Comparison of ENCODE assay signal across 8 cellular contexts in genomic region chr2:119702918-119703401, GRCh38. TPM values are rescaled to one million over a fixed set of nuclear protein-coding genes. Genes with fewer than 3 reads are reported as not detected.
A peak's percentile ranks its signal among the peaks of the same experiment; 100 is the strongest.
DNase-seq lines count a peak whose midpoint lies in the region; ATAC-seq and TF ChIP-seq lines count a peak whose summit lies in the region.

No MANE protein-coding gene starts in this region.

- no peaks in the 10 kb centered on the region for H3K9me3 ChIP-seq in A673 (ENCODE audit: low read depth, low read length, poor library complexity, severe bottlenecking)
- H3K9me3 ChIP-seq in mammary epithelial cell (replicated peaks; ENCODE audit: insufficient read depth, low read length), result no peaks in the 10 kb centered on the region

- no peaks in the 10 kb centered on the region for H4K20me1 ChIP-seq in mammary epithelial cell (ENCODE audit: insufficient read depth, low read length)

- peak; percentile 95 for TF ChIP-seq CTCF in A673 (conservative IDR thresholded peaks at IDR 0.05; ENCODE audit: low read depth, low read length)
- peak; percentile 69 for TF ChIP-seq CTCF in activated B cell treated with CpG ODN at 0.5 μM for 24 hours (IDR thresholded peaks at IDR 0.05)
- peak; percentile 90 to 99 for TF ChIP-seq CTCF in mammary epithelial cell (conservative IDR thresholded peaks at IDR 0.05 in 1 of 2, IDR thresholded peaks at IDR 0.05 in 1 of 2; ENCODE audit: extremely low read depth in 1 of 2, insufficient read depth in 1 of 2, low read depth in 1 of 2, low read length in 2 of 2)
- peak; percentile 99 for TF ChIP-seq CTCF in kidney epithelial cell (IDR thresholded peaks at IDR 0.05; ENCODE audit: insufficient read depth, low read length, poor library complexity, severe bottlenecking)

- CTCF ChIA-PET in A673 (lab: Charles Lee) (interaction anchor here (0.5 to 1.1 kb wide), 10 partner anchors 13 to 979 kb away, joined by 3 to 13 read pairs (median 4); partner anchors contain the start of gene TMEM177), activated B cell treated with CpG ODN at 0.5 μM for 24 hours (lab: Charles Lee) (interaction anchor here (0.7 to 2.6 kb wide), 16 partner anchors 11 to 978 kb away, joined by 3 to 19 read pairs (median 4); no protein-coding TSS in a partner anchor), mammary epithelial cell (lab: Charles Lee; ENCODE audit: low non-redundant PET) (interaction anchor here (0.6 kb wide), 3 partner anchors 57 to 163 kb away, joined by 3 to 15 read pairs (median 4); partner anchors contain the start of gene PTPN4)

- no peak overlapping the region for H3K4me2 ChIP-seq in mammary epithelial cell (ENCODE audit: insufficient read depth, low read depth, low read length)

- peak; percentile 74 for DNase-seq in A673 (ENCODE audit: low spot score)
- peak; percentile 14 for DNase-seq in NCI-H2171 (lab: John Stamatoyannopoulos, UW)
- peak; percentile 52 for DNase-seq in activated B cell treated with CpG ODN at 0.5 μM for 24 hours
- DNase-seq in mammary epithelial cell, result peak; percentile 44
- DNase-seq in kidney epithelial cell (ENCODE audit: low read depth), result no peak
- peak; percentile 62 for DNase-seq in stimulated activated CD4-positive, alpha-beta T cell treated with anti-CD3 and anti-CD28 coated beads, Interleukin-4, amount 100 ng/mL, for 1 hour

- H3K36me3 Mint-ChIP-seq in activated B cell treated with CpG ODN at 0.5 μM for 24 hours (ENCODE audit: low read depth), result no peaks in the 10 kb centered on the region

- H3K4me1 Mint-ChIP-seq in activated B cell treated with CpG ODN at 0.5 μM for 24 hours, result peaks cover 2% of the 10 kb centered on the region

- H3K79me2 ChIP-seq in mammary epithelial cell (ENCODE audit: insufficient read depth, low read length), result no peaks in the 10 kb centered on the region

- dilution Hi-C loops in mammary epithelial cell (cut with HindIII; ENCODE audit: low sequenced_read_pairs), result no loop called here

- H2AFZ ChIP-seq in mammary epithelial cell (ENCODE audit: low read depth, low read length), result peak overlapping the region; percentile 67

- peaks cover 6% of the 10 kb centered on the region for H3K27me3 Mint-ChIP-seq in activated B cell treated with CpG ODN at 0.5 μM for 24 hours

- H3K4me1 ChIP-seq in A673 (ENCODE audit: insufficient read depth, low read length, poor library complexity, severe bottlenecking) (peaks cover 5% of the 10 kb centered on the region), mammary epithelial cell (ENCODE audit: insufficient read depth, low read length) (no peaks in the 10 kb centered on the region)

- no peak overlapping the region for H3K4me3 Mint-ChIP-seq in activated B cell treated with CpG ODN at 0.5 μM for 24 hours

- WGBS in mammary epithelial cell (ENCODE audit: low coverage, missing lambda C conversion rate), result 27% methylated on average over 6 of the region's 13 CpGs

- H3K36me3 ChIP-seq in A673 (ENCODE audit: insufficient read depth, low read length, poor library complexity, severe bottlenecking), result no peaks in the 10 kb centered on the region
- H3K36me3 ChIP-seq in mammary epithelial cell (ENCODE audit: insufficient read depth, low read length), result no peaks in the 10 kb centered on the region
- H3K36me3 ChIP-seq in kidney epithelial cell (ENCODE audit: control insufficient read depth, insufficient read depth, low read length), result no peaks in the 10 kb centered on the region

- H3K4me3 ChIP-seq in A673 (ENCODE audit: low read depth, low read length, poor library complexity, severe bottlenecking), result no peak overlapping the region
- no peak overlapping the region for H3K4me3 ChIP-seq in mammary epithelial cell (replicated peaks in 1 of 3; ENCODE audit: insufficient read depth in 1 of 3, low read depth in 2 of 3, low read length in 3 of 3)
- H3K4me3 ChIP-seq in kidney epithelial cell (ENCODE audit: low read depth, low read length), result no peak overlapping the region

- no peak overlapping the region for H3K9ac ChIP-seq in mammary epithelial cell (ENCODE audit: insufficient read depth, low read length)

- no peak overlapping the region for H3K27ac Mint-ChIP-seq in activated B cell treated with CpG ODN at 0.5 μM for 24 hours

- in situ Hi-C loops in mammary epithelial cell (cut with MboI; ENCODE audit: low sequenced_read_pairs in 2 of 2), result no loop called here

- H3K9me3 Mint-ChIP-seq in activated B cell treated with CpG ODN at 0.5 μM for 24 hours, result no peaks in the 10 kb centered on the region

- BruUV-seq in A673 (replicated peaks; lab: Mats Ljungman, UMichigan) (no TSS peak), mammary epithelial cell (replicated peaks; lab: Mats Ljungman, UMichigan) (no TSS peak)

- H3K27ac ChIP-seq in A673 (ENCODE audit: low read depth, low read length, poor library complexity, severe bottlenecking), result no peak overlapping the region
- H3K27ac ChIP-seq in mammary epithelial cell (ENCODE audit: insufficient read depth, low read depth, low read length), result no peak overlapping the region

- H3K27me3 ChIP-seq in A673 (replicated peaks; ENCODE audit: insufficient read depth, low read depth, low read length, poor library complexity) (no peaks in the 10 kb centered on the region), mammary epithelial cell (ENCODE audit: insufficient read depth, low read length) (no peaks in the 10 kb centered on the region), kidney epithelial cell (ENCODE audit: control insufficient read depth, insufficient read depth, low read length) (no peaks in the 10 kb centered on the region)

- POLR2A ChIA-PET in A673 (lab: Charles Lee; ENCODE audit: low non-redundant PET) (no interaction called here), activated B cell treated with CpG ODN at 0.5 μM for 24 hours (lab: Charles Lee) (interaction anchor here (0.6 to 0.8 kb wide), 3 partner anchors 58 to 474 kb away, joined by 3 to 4 read pairs (median 3); no protein-coding TSS in a partner anchor)

- intact Hi-C loops in A673 (cut with micrococcal nuclease; ENCODE audit: unreplicated experiment), result loop anchor here (1.0 to 5.0 kb wide), 5 partner anchors 119 to 610 kb away; partner anchors contain the start of gene EPB41L5
- intact Hi-C loops in activated B cell treated with CpG ODN at 0.5 μM for 24 hours (cut with micrococcal nuclease), result loop anchor here (1.0 to 10.0 kb wide), 5 partner anchors 56 to 610 kb away; partner anchors contain the start of gene PTPN4
- intact Hi-C loops in mammary epithelial cell (cut with micrococcal nuclease), result loop anchor here (1.0 to 10.0 kb wide), 6 partner anchors 50 to 610 kb away; no protein-coding TSS in a partner anchor

- ATAC-seq in GM18502 (IDR thresholded peaks at IDR 0.05; ENCODE audit: poor library complexity, unreplicated experiment) (peak; percentile 91), HG02943 (IDR thresholded peaks at IDR 0.05; ENCODE audit: low read depth, unreplicated experiment) (peak; percentile 67), activated B cell treated with CpG ODN at 0.5 μM for 24 hours (ENCODE audit: low read depth) (peak; percentile 97)

RNA-seq across cellular contexts. Expression of gene TMEM177, which starts 24.0 kb away (rescaled TPM):
- total RNA-seq in A673 (2021) (20.3 and 24.6 TPM in 2 replicates), activated B cell treated with CpG ODN at 0.5 μM for 24 hours (9.0 and 10.3 TPM in 2 replicates), mammary epithelial cell (10 to 100 TPM; 11.7 to 13.3 TPM), kidney epithelial cell (12.0 and 14.7 TPM in 2 replicates)
- 21.9 TPM for polyA plus RNA-seq in mammary epithelial cell
- polyA minus RNA-seq in mammary epithelial cell, result 12.2 TPM

RNA-seq across cellular contexts. Expression of gene PTPN4, which starts 56.8 kb away (rescaled TPM):
- total RNA-seq in A673 (2021) (42.2 and 51.5 TPM in 2 replicates), activated B cell treated with CpG ODN at 0.5 μM for 24 hours (28.8 and 41.2 TPM in 2 replicates), mammary epithelial cell (10 to 100 TPM; 36.9 to 48.7 TPM), kidney epithelial cell (11.5 and 18.0 TPM in 2 replicates)
- 14.9 TPM for polyA plus RNA-seq in mammary epithelial cell
- 1.7 TPM for polyA minus RNA-seq in mammary epithelial cell
